ENCODE assay signal across 2 cellular contexts in the genomic region with DNA sequence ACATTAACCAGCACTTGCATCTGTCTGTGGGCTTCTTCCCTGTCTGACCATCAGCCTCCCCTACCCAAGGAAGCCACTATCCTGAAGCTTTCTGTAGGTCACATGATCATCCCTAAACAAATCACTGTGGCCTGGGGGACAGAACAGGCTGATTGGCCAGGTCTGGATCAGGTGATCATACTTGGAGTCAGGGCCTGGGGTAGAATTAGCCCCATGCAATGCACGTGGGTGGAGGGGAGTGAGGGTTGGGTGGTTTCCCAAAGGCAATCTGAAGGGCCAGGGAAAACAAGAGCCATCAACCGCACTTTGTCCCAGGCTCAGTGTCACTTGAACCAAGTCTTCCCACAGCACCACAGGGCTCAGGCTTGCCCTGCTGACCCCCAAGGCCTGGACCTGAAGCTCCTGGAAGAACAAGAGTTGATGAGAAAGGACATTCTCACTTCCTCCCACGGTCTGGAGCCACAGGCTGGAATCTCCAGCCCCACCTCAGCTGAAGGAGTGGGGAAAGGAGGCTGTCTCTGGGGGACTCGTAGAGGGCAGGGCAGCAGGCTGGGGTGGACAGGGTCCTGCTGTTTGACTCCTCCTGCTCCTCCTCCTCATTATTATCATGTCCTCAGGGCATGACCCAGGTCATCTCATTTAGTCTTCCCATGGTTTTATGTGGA.
TF ChIP-seq lines count a peak whose summit lies in the region.

No MANE protein-coding gene starts in this region.

TF ChIP-seq in HCT116, 20 proteins besides CTCF, POLR2A, EP300 and RAD21:
- TF ChIP-seq SIN3A (IDR thresholded peaks at IDR 0.05; ENCODE audit: low read depth) (no peak), SP1 (IDR thresholded peaks at IDR 0.05; ENCODE audit: low read depth) (no peak), EZH2 (IDR thresholded peaks at IDR 0.05) (no peak)
- TF ChIP-seq, protein P1, sequence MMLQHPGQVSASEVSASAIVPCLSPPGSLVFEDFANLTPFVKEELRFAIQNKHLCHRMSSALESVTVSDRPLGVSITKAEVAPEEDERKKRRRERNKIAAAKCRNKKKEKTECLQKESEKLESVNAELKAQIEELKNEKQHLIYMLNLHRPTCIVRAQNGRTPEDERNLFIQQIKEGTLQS (IDR thresholded peaks at IDR 0.05), result no peak

TF ChIP-seq in H1, 55 proteins besides CTCF, POLR2A, EP300 and RAD21:
- TF ChIP-seq, protein P2, sequence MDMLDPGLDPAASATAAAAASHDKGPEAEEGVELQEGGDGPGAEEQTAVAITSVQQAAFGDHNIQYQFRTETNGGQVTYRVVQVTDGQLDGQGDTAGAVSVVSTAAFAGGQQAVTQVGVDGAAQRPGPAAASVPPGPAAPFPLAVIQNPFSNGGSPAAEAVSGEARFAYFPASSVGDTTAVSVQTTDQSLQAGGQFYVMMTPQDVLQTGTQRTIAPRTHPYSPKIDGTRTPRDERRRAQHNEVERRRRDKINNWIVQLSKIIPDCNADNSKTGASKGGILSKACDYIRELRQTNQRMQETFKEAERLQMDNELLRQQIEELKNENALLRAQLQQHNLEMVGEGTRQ (IDR thresholded peaks at IDR 0.05; ENCODE audit: low read length), result peak; percentile 57
- TF ChIP-seq EZH2 (IDR thresholded peaks at IDR 0.05; ENCODE audit: low read depth, low read length, severe bottlenecking) (no peak), RBBP5 (IDR thresholded peaks at IDR 0.05; ENCODE audit: borderline replicate concordance, low read depth, low read length) (no peak)
- TF ChIP-seq, protein P3, sequence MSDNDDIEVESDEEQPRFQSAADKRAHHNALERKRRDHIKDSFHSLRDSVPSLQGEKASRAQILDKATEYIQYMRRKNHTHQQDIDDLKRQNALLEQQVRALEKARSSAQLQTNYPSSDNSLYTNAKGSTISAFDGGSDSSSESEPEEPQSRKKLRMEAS (IDR thresholded peaks at IDR 0.05), result 0 out of 2 replicates have a peak, but pooled peaks have one; percentile 27
